Comparison of ENCODE assay signal across 27 cellular contexts in genomic region chr22:20927940-20928572, GRCh38. TPM values are rescaled to one million over a fixed set of nuclear protein-coding genes. Genes with fewer than 3 reads are reported as not detected.
"Had no signal": no experiment of that assay in that cellular context is flagged by ENCODE, and none has a peak within 500 bp of the region (broad histone marks: within the 10 kb centered on the region; RNA-seq: fewer than 3 reads in every experiment).

No MANE protein-coding gene starts in this region.

- H3K27me3 ChIP-seq: dorsolateral prefrontal cortex, esophagus muscularis mucosa, foreskin keratinocyte, gastroesophageal sphincter, heart left ventricle, hepatocyte, left lung, neural progenitor cell, sigmoid colon, stomach, thyroid gland had no signal

- H3K9me3 ChIP-seq: esophagus muscularis mucosa, gastroesophageal sphincter, heart left ventricle, left lung, sigmoid colon, stomach, thyroid gland had no signal

- H3K27ac ChIP-seq: dorsolateral prefrontal cortex, esophagus muscularis mucosa, foreskin keratinocyte, gastroesophageal sphincter, heart left ventricle, hepatocyte, left lung, neural progenitor cell, parathyroid adenoma, sigmoid colon, stomach, thyroid gland had no signal

- H3K36me3 ChIP-seq: gastroesophageal sphincter, left lung, sigmoid colon, thyroid gland had no signal

- H3K27me3 Mint-ChIP-seq: naive thymus-derived CD4-positive, alpha-beta T cell; progenitor cell of endocrine pancreas; type B pancreatic cell had no signal

- H2AFZ ChIP-seq: hepatocyte, neural progenitor cell, parathyroid adenoma had no signal

- H3K27ac Mint-ChIP-seq: nephron; neural progenitor cell; progenitor cell of endocrine pancreas; stimulated activated effector memory CD8-positive, alpha-beta T cell treated with anti-CD3 and anti-CD28 coated beads, Interleukin-12 subunit alpha, Interleukin-12 subunit beta, amount 100 ng/mL, for 72 hours; type B pancreatic cell had no signal

- H3K9me3 Mint-ChIP-seq: naive thymus-derived CD4-positive, alpha-beta T cell; nephron; stimulated activated effector memory CD8-positive, alpha-beta T cell treated with anti-CD3 and anti-CD28 coated beads, Interleukin-12 subunit alpha, Interleukin-12 subunit beta, amount 100 ng/mL, for 72 hours; type B pancreatic cell had no signal

- ATAC-seq: foreskin keratinocyte; gastroesophageal sphincter; heart left ventricle; left lung; naive thymus-derived CD4-positive, alpha-beta T cell; stimulated activated effector memory CD8-positive, alpha-beta T cell treated with anti-CD3 and anti-CD28 coated beads, Interleukin-12 subunit alpha, Interleukin-12 subunit beta, amount 100 ng/mL, for 72 hours had no signal

- H3K4me3 ChIP-seq: dorsolateral prefrontal cortex, esophagus muscularis mucosa, gastroesophageal sphincter, heart left ventricle, hepatocyte, left lung, neural progenitor cell, sigmoid colon, stomach, thyroid gland had no signal

- H3K4me2 ChIP-seq: hepatocyte, neural progenitor cell had no signal

- H3K9ac ChIP-seq: neural progenitor cell, parathyroid adenoma had no signal

- DNase-seq: cortex of kidney; dorsolateral prefrontal cortex; effector CD8-positive, alpha-beta T cell; foreskin keratinocyte; heart left ventricle; kidney; left lung; mesenchymal stem cell; midbrain; naive thymus-derived CD4-positive, alpha-beta T cell; sigmoid colon; stimulated activated CD4-positive, alpha-beta T cell treated with anti-CD3 and anti-CD28 coated beads, Interleukin-2, amount 100 ng/mL, for 24 hours; stimulated activated CD4-positive, alpha-beta T cell treated with anti-CD3 and anti-CD28 coated beads, Interleukin-4, amount 100 ng/mL, for 24 hours; stimulated activated naive CD4-positive, alpha-beta T cell treated with Interleukin-2 at 50 U/mL for 16 hours; stomach; thyroid gland had no signal

- H3K4me3 Mint-ChIP-seq: nephron; neural progenitor cell; stimulated activated effector memory CD8-positive, alpha-beta T cell treated with anti-CD3 and anti-CD28 coated beads, Interleukin-12 subunit alpha, Interleukin-12 subunit beta, amount 100 ng/mL, for 72 hours; type B pancreatic cell had no signal

- H3K4me1 ChIP-seq: parathyroid adenoma had no signal

RNA-seq across cellular contexts. Expression of gene AIFM3, which starts 39.0 kb away (rescaled TPM):
- total RNA-seq: endothelial cell of umbilical vein, lung microvascular endothelial cell had no signal
